In genomic region chr22:31951201-31952093, GRCh38 we compare ENCODE assay signal across 8 cellular contexts. TPM values are rescaled to one million over a fixed set of nuclear protein-coding genes. Genes with fewer than 3 reads are reported as not detected.
DNase-seq lines count a peak whose midpoint lies in the region; ATAC-seq, FAIRE-seq and TF ChIP-seq lines count a peak whose summit lies in the region.

No MANE protein-coding gene starts in this region.

- no peaks in the 10 kb centered on the region for H3K27me3 Mint-ChIP-seq in activated CD8-positive, alpha-beta T cell treated with anti-CD3 and anti-CD28 coated beads for 36 hours

- H3K9me3 ChIP-seq in HEK293 (ENCODE audit: control insufficient read depth, insufficient read depth, low read depth, low read length) (no peaks in the 10 kb centered on the region), small intestine (ENCODE audit: control insufficient read depth, low read depth) (no peaks in the 10 kb centered on the region)

- H3K27ac ChIP-seq in HEK293 (ENCODE audit: extremely low read depth, low read depth, low read length) (peak overlapping the region; percentile 9; the same call in 1 of the 2 replicates), small intestine (ENCODE audit: low read depth in 1 of 2, low read length in 1 of 2) (peak overlapping the region in 1 of 2 donors; percentile 61)

- 58 to 70% (median 69%) methylated on average over 8 of the region's 8 CpGs for WGBS in small intestine, 3 donors
- WGBS in lower leg skin, 2 donors: 72 to 81% methylated on average over 8 of the region's 8 CpGs

- H3K36me3 ChIP-seq in HEK293 (ENCODE audit: control insufficient read depth in 2 of 2, insufficient read depth in 1 of 2, low read length in 2 of 2) (peaks cover 40 to 67% of the 10 kb centered on the region in 2 experiments), small intestine (ENCODE audit: control insufficient read depth in 2 of 2, insufficient read depth in 2 of 2, low read length in 2 of 2) (peaks cover 3 to 6% of the 10 kb centered on the region in 2 donors)

- H3K4me3 Mint-ChIP-seq in activated CD8-positive, alpha-beta T cell treated with anti-CD3 and anti-CD28 coated beads for 36 hours: peak overlapping the region; percentile 42

- H3K4me3 ChIP-seq in HEK293 (ENCODE audit: low read depth, low read length) (no peak overlapping the region), fibroblast of the aortic adventitia (ENCODE audit: low read depth, low read length) (peak overlapping the region; percentile 11), small intestine (ENCODE audit: low read depth in 1 of 2, low read length in 2 of 2) (no peak overlapping the region), lower leg skin (ENCODE audit: low read depth, poor library complexity, severe bottlenecking) (no peak overlapping the region)

- FAIRE-seq in small intestine (lab: Jason Lieb, UNC): no peak

- peaks cover 6% of the 10 kb centered on the region for H3K4me1 ChIP-seq in HEK293 (ENCODE audit: control insufficient read depth, insufficient read depth, low read length)
- H3K4me1 ChIP-seq in small intestine (ENCODE audit: control insufficient read depth in 2 of 2, insufficient read depth in 1 of 2, low read depth in 1 of 2, low read length in 1 of 2): peaks cover 3 to 14% of the 10 kb centered on the region in 2 donors

- H3K4me1 Mint-ChIP-seq in activated CD8-positive, alpha-beta T cell treated with anti-CD3 and anti-CD28 coated beads for 36 hours (ENCODE audit: low read depth): peaks cover 74% of the 10 kb centered on the region

- CTCF ChIA-PET in HEK293 (lab: Yijun Ruan, JAX): interaction anchor here (0.9 to 2.6 kb wide), 3 partner anchors 19 to 390 kb away, joined by 3 to 25 read pairs (median 10); no protein-coding TSS in a partner anchor
- CTCF ChIA-PET in activated CD8-positive, alpha-beta T cell treated with anti-CD3 and anti-CD28 coated beads for 36 hours (lab: Charles Lee): interaction anchor here (0.9 to 3.9 kb wide), 6 partner anchors 10 to 290 kb away, joined by 3 to 20 read pairs (median 5); partner anchors contain the start of gene PISD

- H3K9me3 Mint-ChIP-seq in activated CD8-positive, alpha-beta T cell treated with anti-CD3 and anti-CD28 coated beads for 36 hours: no peaks in the 10 kb centered on the region

- ATAC-seq in activated CD8-positive, alpha-beta T cell treated with anti-CD3 and anti-CD28 coated beads for 36 hours: peak; percentile 80
- ATAC-seq in GM19324 (IDR thresholded peaks at IDR 0.05; ENCODE audit: low FRiP score, unreplicated experiment): no peak

- POLR2A ChIA-PET in HEK293 (lab: Yijun Ruan, JAX): interaction anchor here (0.7 to 1.5 kb wide), 4 partner anchors 9 to 290 kb away, joined by 3 to 5 read pairs (median 3); partner anchors contain the start of gene PISD
- POLR2A ChIA-PET in activated CD8-positive, alpha-beta T cell treated with anti-CD3 and anti-CD28 coated beads for 36 hours (lab: Charles Lee): interaction anchor here (0.6 to 1.3 kb wide), 3 partner anchors 8 to 275 kb away, joined by 3 read pairs; no protein-coding TSS in a partner anchor

- TF ChIP-seq POLR2A in lower leg skin (IDR thresholded peaks at IDR 0.05): no peak

- H3K27me3 ChIP-seq in small intestine (ENCODE audit: control insufficient read depth in 2 of 2, insufficient read depth in 2 of 2, low read length in 2 of 2): no peaks in the 10 kb centered on the region

- TF ChIP-seq CTCF in HEK293 (tag by site-specific recombination; IDR thresholded peaks at IDR 0.05) (no peak), fibroblast of the aortic adventitia (IDR thresholded peaks at IDR 0.05; ENCODE audit: insufficient read depth, low read length) (no peak), lower leg skin (IDR thresholded peaks at IDR 0.05) (no peak)
- TF ChIP-seq CTCF in activated CD8-positive, alpha-beta T cell treated with anti-CD3 and anti-CD28 coated beads for 36 hours (IDR thresholded peaks at IDR 0.05): no peak

- DNase-seq in activated CD8-positive, alpha-beta T cell treated with anti-CD3 and anti-CD28 coated beads for 36 hours: peak; percentile 47
- DNase-seq in fibroblast of the aortic adventitia (ENCODE audit: low read depth) (no peak), small intestine (peak; percentile 46), cerebellum (ENCODE audit: low spot score) (no peak), lower leg skin (ENCODE audit: low spot score in 2 of 2) (no peak), glomerular visceral epithelial cell (ENCODE audit: extremely low spot score) (no peak)

- peak overlapping the region; percentile 53 for H3K27ac Mint-ChIP-seq in activated CD8-positive, alpha-beta T cell treated with anti-CD3 and anti-CD28 coated beads for 36 hours

- intact Hi-C loops in activated CD8-positive, alpha-beta T cell treated with anti-CD3 and anti-CD28 coated beads for 36 hours (cut with micrococcal nuclease): loop anchor here (5.0 kb wide), 1 partner anchor 284 kb away; no protein-coding TSS in a partner anchor
- intact Hi-C loops in lower leg skin (cut with DNase I; ENCODE audit: low total_unique reads): loop anchor here (10.0 kb wide), 1 partner anchor 277 kb away; no protein-coding TSS in a partner anchor

- peaks cover 76% of the 10 kb centered on the region for H3K36me3 Mint-ChIP-seq in activated CD8-positive, alpha-beta T cell treated with anti-CD3 and anti-CD28 coated beads for 36 hours (ENCODE audit: low read depth)

TF ChIP-seq in HEK293, 187 proteins besides CTCF, POLR2A, EP300 and RAD21:
- TF ChIP-seq KLF8 (tag by site-specific recombination; IDR thresholded peaks at IDR 0.05): no peak
- TF ChIP-seq PRDM10 (tag by site-specific recombination; IDR thresholded peaks at IDR 0.05): peak; percentile 48; the same call in 1 of the 2 replicates
- TF ChIP-seq ZNF600 (tag by site-specific recombination; IDR thresholded peaks at IDR 0.05): no peak
TF ChIP-seq in HEK293: peak in this region for 1.

RNA-seq across cellular contexts. Expression of gene YWHAH, which starts 7.1 kb away (rescaled TPM):
- total RNA-seq in activated CD8-positive, alpha-beta T cell treated with anti-CD3 and anti-CD28 coated beads for 36 hours: 100 to 1,000 TPM; 123 to 126 TPM
- total RNA-seq in fibroblast of the aortic adventitia (ENCODE audit: low replicate concordance) (169 and 174 TPM in 2 replicates), cerebellum (128 TPM), lower leg skin (10 to 100 TPM; 57.8 to 94.0 (median 80.7) TPM)
- 10 to 100 TPM; 81.0 to 99.1 (median 98.6) TPM for polyA plus RNA-seq in small intestine

Comparison
In these comparisons a context has a peak if more than half of its experiments do, and no peak if none do; other contexts are left out.
1. DNase-seq: peak in activated CD8-positive, alpha-beta T cell treated with anti-CD3 and anti-CD28 coated beads for 36 hours (single experiment) and small intestine (single experiment); none in fibroblast of the aortic adventitia (single experiment), cerebellum (single experiment), lower leg skin (0 of 2) and glomerular visceral epithelial cell (single experiment).